In the genomic region with DNA sequence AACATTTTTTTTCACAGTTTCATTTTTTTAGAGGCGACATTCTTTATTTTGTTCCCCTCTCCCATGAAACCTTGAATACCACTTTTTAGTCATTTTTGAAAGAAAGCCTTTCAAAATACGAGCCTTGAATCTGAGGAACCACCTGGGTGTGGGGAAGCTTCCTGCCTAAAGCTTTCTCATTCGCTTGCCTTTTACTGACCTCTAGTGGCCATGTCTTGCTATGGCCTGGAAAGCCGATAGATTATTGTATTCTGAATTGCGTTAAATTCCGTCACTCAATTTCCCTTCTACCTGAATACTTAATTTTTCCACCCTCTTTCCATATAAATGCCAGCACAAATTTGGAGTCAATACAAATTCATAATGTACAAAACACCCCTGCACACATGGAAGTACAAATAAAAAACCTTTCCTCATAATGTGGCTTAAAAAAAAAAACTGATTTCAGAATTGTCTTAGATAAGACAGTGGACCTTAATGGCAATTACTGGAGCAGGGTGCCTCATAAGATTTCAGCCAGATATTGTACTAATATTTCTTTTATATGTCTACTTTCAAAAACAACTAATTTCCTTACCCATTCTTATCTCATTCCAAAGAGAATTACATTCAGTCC, we compare ENCODE assay signal across 8 cellular contexts.
A peak's percentile ranks its signal among the peaks of the same experiment; 100 is the strongest.
DNase-seq lines count a peak whose midpoint lies in the region; ATAC-seq and TF ChIP-seq lines count a peak whose summit lies in the region.

No MANE protein-coding gene starts in this region.

- in situ Hi-C loops in Caki2 (cut with HindIII; ENCODE audit: low pct_unique_long_range_greater_than_20kb, low sequenced_read_pairs), result no loop called here

- H3K4me1 Mint-ChIP-seq in naive thymus-derived CD4-positive, alpha-beta T cell, result peaks cover 0 to 9% (median 2%) of the 10 kb centered on the region in 7 donors

- TF ChIP-seq CTCF in testis (IDR thresholded peaks at IDR 0.05), result peak; percentile 63 to 85 (median 69)

- no peaks in the 10 kb centered on the region for H3K4me1 ChIP-seq in naive thymus-derived CD4-positive, alpha-beta T cell (ENCODE audit: control insufficient read depth in 2 of 2, insufficient read depth in 2 of 2, low read length in 2 of 2)
- H3K4me1 ChIP-seq in testis, result no peaks in the 10 kb centered on the region

- H3K27me3 Mint-ChIP-seq in naive thymus-derived CD4-positive, alpha-beta T cell, result peaks cover 10 to 36% (median 28%) of the 10 kb centered on the region in 5 donors

- intact Hi-C loops in naive thymus-derived CD4-positive, alpha-beta T cell (cut with micrococcal nuclease), result loop anchor here in 1 of 2 donors (1.0 kb wide), 1 partner anchor 239 kb away; no protein-coding TSS in a partner anchor
- intact Hi-C loops in testis (cut with DNase I; ENCODE audit: low total_unique reads), result no loop called here

- H3K36me3 ChIP-seq in naive thymus-derived CD4-positive, alpha-beta T cell (ENCODE audit: control insufficient read depth in 2 of 3, insufficient read depth in 3 of 3, low read length in 3 of 3), result no peaks in the 10 kb centered on the region
- no peaks in the 10 kb centered on the region for H3K36me3 ChIP-seq in testis (ENCODE audit: low read depth, missing control alignments)

- no peaks in the 10 kb centered on the region for H3K27me3 ChIP-seq in naive thymus-derived CD4-positive, alpha-beta T cell (ENCODE audit: control insufficient read depth in 2 of 2, insufficient read depth in 2 of 2, low read length in 2 of 2)
- H3K27me3 ChIP-seq in testis, result no peaks in the 10 kb centered on the region

- H3K4me3 ChIP-seq in naive thymus-derived CD4-positive, alpha-beta T cell (ENCODE audit: low read length), result no peak overlapping the region
- H3K4me3 ChIP-seq in testis, result no peak overlapping the region

- H3K4me3 Mint-ChIP-seq in naive thymus-derived CD4-positive, alpha-beta T cell, result no peak overlapping the region

- no peak overlapping the region for H3K27ac Mint-ChIP-seq in naive thymus-derived CD4-positive, alpha-beta T cell

- 2 to 5% methylated on average over 6 of the region's 6 CpGs for WGBS in testis, 2 donors

- POLR2A ChIA-PET in naive thymus-derived CD4-positive, alpha-beta T cell (lab: Charles Lee), result no interaction called here

- CTCF ChIA-PET in naive thymus-derived CD4-positive, alpha-beta T cell (lab: Charles Lee), result interaction anchor here (0.8 to 0.9 kb wide), 2 partner anchors 9 to 240 kb away, joined by 3 to 5 read pairs; no protein-coding TSS in a partner anchor

- H3K9me3 ChIP-seq in naive thymus-derived CD4-positive, alpha-beta T cell (ENCODE audit: control insufficient read depth in 2 of 3, low read length in 3 of 3), result no peaks in the 10 kb centered on the region
- H3K9me3 ChIP-seq in testis, result no peaks in the 10 kb centered on the region

- H3K36me3 Mint-ChIP-seq in naive thymus-derived CD4-positive, alpha-beta T cell, result no peaks in the 10 kb centered on the region

- H3K27ac ChIP-seq in naive thymus-derived CD4-positive, alpha-beta T cell (ENCODE audit: low read depth, low read length), result no peak overlapping the region
- no peak overlapping the region for H3K27ac ChIP-seq in testis

- peaks cover 0 to 2% (median 0%) of the 10 kb centered on the region in 11 donors for H3K9me3 Mint-ChIP-seq in naive thymus-derived CD4-positive, alpha-beta T cell

- peak; percentile 27 for DNase-seq in Caki2 (ENCODE audit: low read depth)
- peak; percentile 66 for DNase-seq in NCI-H345 (lab: John Stamatoyannopoulos, UW)
- peak; percentile 6 to 15 for DNase-seq in activated CD4-positive, alpha-beta T cell treated with anti-CD3 and anti-CD28 coated beads, Interleukin-2, amount 50 U/mL, for 4 hours
- DNase-seq in naive thymus-derived CD4-positive, alpha-beta T cell, result peak; percentile 5 to 60 (median 40)
- peak; percentile 75 for DNase-seq in testis

- no peak for TF ChIP-seq POLR2A in testis (IDR thresholded peaks at IDR 0.05)

- ATAC-seq in GM19324 (IDR thresholded peaks at IDR 0.05; ENCODE audit: low FRiP score, unreplicated experiment) (peak; percentile 98), HG03280 (IDR thresholded peaks at IDR 0.05; ENCODE audit: unreplicated experiment) (peak; percentile 96), esophagus mucosa (peak; percentile 74)
- ATAC-seq in naive thymus-derived CD4-positive, alpha-beta T cell, result peak; percentile 81

Comparison
In these comparisons a context has a peak if more than half of its experiments do, and no peak if none do; other contexts are left out.
1. DNase-seq: peak in every context shown above with its lines; median percentile 75 in testis; 66 in NCI-H345; 40 in naive thymus-derived CD4-positive, alpha-beta T cell; 27 in Caki2; 10 in activated CD4-positive, alpha-beta T cell treated with anti-CD3 and anti-CD28 coated beads, Interleukin-2, amount 50 U/mL, for 4 hours.